30 cellular contexts compared by ENCODE assay signal in the genomic region with DNA sequence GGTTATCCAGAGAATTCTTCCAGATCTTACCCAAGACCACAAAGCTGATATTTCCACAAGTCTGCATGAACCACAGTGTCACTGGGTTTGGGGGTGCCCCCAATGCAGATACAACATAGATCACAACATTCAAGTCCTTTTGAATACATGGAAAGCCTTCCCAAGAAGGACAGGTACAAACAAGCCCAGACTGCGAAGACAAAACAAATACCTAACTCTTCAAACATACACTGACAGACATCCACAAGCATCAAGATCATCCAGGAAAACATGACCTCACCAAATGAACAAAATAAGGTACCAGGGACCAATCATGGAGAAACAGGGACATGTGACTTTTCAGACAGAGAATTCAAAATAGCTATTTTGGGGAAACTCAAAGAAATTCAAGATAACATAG.
"Had no signal": no experiment of that assay in that cellular context is flagged by ENCODE, and none has a peak within 500 bp of the region (broad histone marks: within the 10 kb centered on the region; RNA-seq: fewer than 3 reads in every experiment).

No MANE protein-coding gene starts in this region.

- H3K27ac ChIP-seq: colonic mucosa, gastrocnemius medialis, neutrophil, parathyroid adenoma, right lobe of liver, suprapubic skin, transverse colon, upper lobe of right lung, uterus had no signal

- H3K27me3 Mint-ChIP-seq: dendritic cell treated with granulocyte-macrophage colony-stimulating factor and Interleukin-4, amounts not matched to agents 40 ng/mL and 50 ng/mL, for 4 days; progenitor cell of endocrine pancreas had no signal

- H3K36me3 Mint-ChIP-seq: naive B cell; natural killer cell treated with Interleukin-12 subunit alpha and Interleukin-12 subunit beta and Interleukin-15 and Interleukin-18, amount 100 ng/mL, for 72 hours had no signal

- H3K9me3 ChIP-seq: colonic mucosa, gastrocnemius medialis, mucosa of descending colon, neutrophil, right lobe of liver, suprapubic skin, transverse colon, upper lobe of right lung, uterus had no signal

- ATAC-seq: gastrocnemius medialis; left lobe of liver; mucosa of descending colon; right lobe of liver; stimulated activated naive CD8-positive, alpha-beta T cell treated with anti-CD3 and anti-CD28 coated beads, Interleukin-15, amount 100 ng/mL, for 72 hours; upper lobe of right lung had no signal

- H3K4me1 ChIP-seq: colonic mucosa, parathyroid adenoma, right lobe of liver, suprapubic skin, transverse colon, upper lobe of right lung, uterus had no signal

- DNase-seq: colonic mucosa; effector CD8-positive, alpha-beta T cell; endodermal cell; gastrocnemius medialis; head of caudate nucleus; kidney; mesenchymal stem cell; mucosa of descending colon; naive B cell; right lobe of liver; small intestine; stimulated activated CD4-positive, alpha-beta T cell treated with anti-CD3 and anti-CD28 coated beads, Interleukin-12 subunit alpha, Interleukin-12 subunit beta, amount 100 ng/mL, for 4 hours; stimulated activated CD4-positive, alpha-beta T cell treated with anti-CD3 and anti-CD28 coated beads, Interleukin-1b, Interleukin-23, amount 100 ng/mL, for 48 hours; stimulated activated CD4-positive, alpha-beta T cell treated with anti-CD3 and anti-CD28 coated beads, Interleukin-4, amount 100 ng/mL, for 1 hour; stimulated activated CD8-positive, alpha-beta memory T cell treated with anti-CD3 and anti-CD28 coated beads, Interleukin-4, amount 100 ng/mL, for 48 hours; stimulated activated naive CD4-positive, alpha-beta T cell; stimulated activated naive CD8-positive, alpha-beta T cell treated with anti-CD3 and anti-CD28 coated beads, Interleukin-15, amount 100 ng/mL, for 72 hours; transverse colon; upper lobe of right lung; uterus had no signal

- H3K4me1 Mint-ChIP-seq: endodermal cell, mesothelial cell of epicardium, naive B cell, neural crest cell had no signal

- H3K4me3 ChIP-seq: colonic mucosa, gastrocnemius medialis, lung, mucosa of descending colon, right lobe of liver, suprapubic skin, transverse colon, upper lobe of right lung, uterus had no signal

- H3K27ac Mint-ChIP-seq: dendritic cell treated with granulocyte-macrophage colony-stimulating factor and Interleukin-4, amounts not matched to agents 40 ng/mL and 50 ng/mL, for 4 days; endodermal cell; mesothelial cell of epicardium; naive B cell; natural killer cell treated with Interleukin-12 subunit alpha and Interleukin-12 subunit beta and Interleukin-15 and Interleukin-18, amount 100 ng/mL, for 72 hours; progenitor cell of endocrine pancreas; stimulated activated naive CD8-positive, alpha-beta T cell treated with anti-CD3 and anti-CD28 coated beads, Interleukin-15, amount 100 ng/mL, for 72 hours had no signal

- H3K9me3 Mint-ChIP-seq: dendritic cell treated with granulocyte-macrophage colony-stimulating factor and Interleukin-4, amounts not matched to agents 40 ng/mL and 50 ng/mL, for 4 days; endodermal cell; naive B cell; natural killer cell treated with Interleukin-12 subunit alpha and Interleukin-12 subunit beta and Interleukin-15 and Interleukin-18, amount 100 ng/mL, for 72 hours; neural crest cell had no signal

- H3K4me3 Mint-ChIP-seq: dendritic cell treated with granulocyte-macrophage colony-stimulating factor and Interleukin-4, amounts not matched to agents 40 ng/mL and 50 ng/mL, for 4 days; endodermal cell; mesothelial cell of epicardium; naive B cell; natural killer cell treated with Interleukin-12 subunit alpha and Interleukin-12 subunit beta and Interleukin-15 and Interleukin-18, amount 100 ng/mL, for 72 hours; neural crest cell; stimulated activated naive CD8-positive, alpha-beta T cell treated with anti-CD3 and anti-CD28 coated beads, Interleukin-15, amount 100 ng/mL, for 72 hours had no signal

- H3K27me3 ChIP-seq: colonic mucosa, gastrocnemius medialis, neutrophil, right lobe of liver, suprapubic skin, transverse colon, upper lobe of right lung, uterus had no signal

- H3K36me3 ChIP-seq: colonic mucosa, gastrocnemius medialis, neutrophil, right lobe of liver, suprapubic skin, transverse colon, upper lobe of right lung, uterus had no signal
